32 cellular contexts compared by ENCODE assay signal in the genomic region with DNA sequence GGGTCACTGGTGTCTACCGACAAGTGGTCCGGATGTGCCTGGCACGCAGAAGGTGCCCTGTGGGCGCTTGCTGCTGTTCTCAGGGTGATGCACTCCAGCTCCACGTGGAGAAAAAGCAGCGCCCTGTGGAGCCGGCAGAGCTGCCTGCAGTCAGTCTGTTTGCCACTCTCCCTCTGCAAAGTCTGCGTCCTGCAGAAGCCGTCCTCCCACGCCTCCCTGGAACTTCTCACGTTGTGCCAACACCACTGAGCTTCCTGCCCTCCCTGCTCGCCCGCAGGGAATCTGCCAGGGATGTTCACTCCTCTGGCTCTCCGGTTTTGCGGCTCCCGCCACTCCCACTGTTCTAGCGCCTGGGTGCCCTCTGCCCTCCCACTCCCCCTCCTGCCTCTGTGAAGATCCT. TPM values are rescaled to one million over a fixed set of nuclear protein-coding genes. Genes with fewer than 3 reads are reported as not detected.
DNase-seq lines count a peak whose midpoint lies in the region; ATAC-seq and TF ChIP-seq lines count a peak whose summit lies in the region.
"Had no signal": no experiment of that assay in that cellular context is flagged by ENCODE, and none has a peak within 500 bp of the region (broad histone marks: within the 10 kb centered on the region; RNA-seq: fewer than 3 reads in every experiment).

No MANE protein-coding gene starts in this region.

- BruUV-seq in mammary epithelial cell (replicated peaks; lab: Mats Ljungman, UMichigan) (no TSS peak), Calu3 (replicated peaks; lab: Mats Ljungman, UMichigan) (no TSS peak)

- CTCF ChIA-PET in mammary epithelial cell (lab: Charles Lee; ENCODE audit: low non-redundant PET) (interaction anchor here (0.6 to 0.7 kb wide), 5 partner anchors 13 to 329 kb away, joined by 3 to 9 read pairs (median 4); no protein-coding TSS in a partner anchor), Calu3 (lab: Charles Lee) (interaction anchor here (1.0 kb wide), 1 partner anchor 12 kb away, joined by 3 read pairs; no protein-coding TSS in a partner anchor)

- H3K9ac ChIP-seq in mammary epithelial cell (ENCODE audit: insufficient read depth, low read length), result no peak overlapping the region

- dilution Hi-C loops in mammary epithelial cell (cut with HindIII; ENCODE audit: low sequenced_read_pairs), result no loop called here

- DNase-seq in right cardiac atrium (peak in 1 of 3 donors; percentile 54), heart right ventricle (no peak), mammary epithelial cell (peak; percentile 77), posterior cingulate gyrus (peak in 8 of 10 donors; percentile 63 to 95 (median 76)), Calu3 (no peak), natural killer cell (no peak), NCI-H748 (lab: John Stamatoyannopoulos, UW; ENCODE audit: unreplicated experiment) (no peak)
- no peak for DNase-seq in activated naive CD4-positive, alpha-beta T cell treated with anti-CD3 and anti-CD28 coated beads, Interleukin-2, amount 50 U/mL, for 16 hours
- DNase-seq: activated CD8-positive, alpha-beta memory T cell treated with anti-CD3 and anti-CD28 coated beads for 24 hours; activated T-cell treated with anti-CD3 and anti-CD28 coated beads, Interleukin-2, amount 50 U/mL, for 72 hours; cerebellar nuclear complex; DMS 273 treated with DMSO at 0.1 percent for 48 hours; effector CD8-positive, alpha-beta T cell; esophagus squamous epithelium; HFFc6; IMR-90; MM.1S; NCI-H1694; NCI-H2227 treated with DMSO at 0.1 percent for 48 hours; Peyer's patch; stimulated activated CD4-positive, alpha-beta T cell treated with anti-CD3 and anti-CD28 coated beads, Interleukin-2, amount 100 ng/mL, for 48 hours; T-helper 9 cell had no signal

- H3K27me3 Mint-ChIP-seq in Calu3 (ENCODE audit: unreplicated experiment) (peaks cover 12% of the 10 kb centered on the region), natural killer cell (ENCODE audit: low read depth in 2 of 2) (peaks cover 12 to 33% of the 10 kb centered on the region in 2 donors)

- H2AFZ ChIP-seq in mammary epithelial cell (ENCODE audit: low read depth, low read length), result peak overlapping the region; percentile 52

- H3K4me3 Mint-ChIP-seq in Calu3 (ENCODE audit: low read depth, unreplicated experiment) (no peak overlapping the region), natural killer cell (no peak overlapping the region)
- H3K4me3 Mint-ChIP-seq: activated naive CD4-positive, alpha-beta T cell treated with anti-CD3 and anti-CD28 coated beads, Interleukin-2, amount 10 ng/mL, durations not matched to agents 7 days and 5 days; activated T-cell treated with anti-CD3 and anti-CD28 coated beads, Interleukin-2, amount 50 U/mL, for 72 hours; HFFc6; natural killer cell treated with Interleukin-12 subunit alpha and Interleukin-12 subunit beta and Interleukin-15 and Interleukin-18, amount 100 ng/mL, for 72 hours; stimulated activated naive CD8-positive, alpha-beta T cell treated with anti-CD3 and anti-CD28 coated beads, Interleukin-15, Interleukin-2, amounts not matched to agents 100 ng/mL and 50 ng/mL, for 24 hours had no signal

- H3K36me3 ChIP-seq in heart right ventricle (no peaks in the 10 kb centered on the region), mammary epithelial cell (ENCODE audit: insufficient read depth, low read length) (no peaks in the 10 kb centered on the region)
- H3K36me3 ChIP-seq: esophagus squamous epithelium, Peyer's patch had no signal

- H3K9me3 Mint-ChIP-seq in Calu3 (ENCODE audit: low read depth, unreplicated experiment) (peaks cover 6% of the 10 kb centered on the region), natural killer cell (peaks cover 5 to 12% of the 10 kb centered on the region in 2 donors)

- no peaks in the 10 kb centered on the region for H4K20me1 ChIP-seq in mammary epithelial cell (ENCODE audit: insufficient read depth, low read length)

- no peak overlapping the region for H3K27ac ChIP-seq in right cardiac atrium (ENCODE audit: low read length)
- no peak overlapping the region for H3K27ac ChIP-seq in heart right ventricle
- peak overlapping the region; percentile 26 for H3K27ac ChIP-seq in mammary epithelial cell (ENCODE audit: insufficient read depth, low read depth, low read length)
- H3K27ac ChIP-seq: C4-2B, Peyer's patch, SK-N-MC had no signal

- peak overlapping the region; percentile 69 for H3K4me2 ChIP-seq in mammary epithelial cell (ENCODE audit: insufficient read depth, low read depth, low read length)
- H3K4me2 ChIP-seq: smooth muscle cell had no signal

- WGBS in right cardiac atrium, result 38% methylated on average over 17 of the region's 17 CpGs
- 58 to 64% methylated on average over 17 of the region's 17 CpGs for WGBS in heart right ventricle, 2 donors
- WGBS in mammary epithelial cell (ENCODE audit: low coverage, missing lambda C conversion rate), result 1% methylated on average over 12 of the region's 17 CpGs

- in situ Hi-C loops in mammary epithelial cell (cut with MboI; ENCODE audit: low sequenced_read_pairs in 2 of 2), result loop anchor here in 1 of 2 donors (25.0 kb wide), 1 partner anchor 254 kb away; a partner anchor contains a TSS

- H3K27ac Mint-ChIP-seq in Calu3 (ENCODE audit: unreplicated experiment) (no peak overlapping the region), natural killer cell (no peak overlapping the region)
- H3K27ac Mint-ChIP-seq: activated naive CD4-positive, alpha-beta T cell treated with anti-CD3 and anti-CD28 coated beads, Interleukin-2, amount 10 ng/mL, durations not matched to agents 7 days and 5 days; activated T-cell treated with anti-CD3 and anti-CD28 coated beads, Interleukin-2, amount 50 U/mL, for 72 hours; HFFc6; natural killer cell treated with Interleukin-12 subunit alpha and Interleukin-12 subunit beta and Interleukin-15 and Interleukin-18, amount 100 ng/mL, for 72 hours; stimulated activated naive CD8-positive, alpha-beta T cell treated with anti-CD3 and anti-CD28 coated beads, Interleukin-15, Interleukin-2, amounts not matched to agents 100 ng/mL and 50 ng/mL, for 24 hours had no signal

- TF ChIP-seq CTCF in heart right ventricle (IDR thresholded peaks at IDR 0.05) (no peak), mammary epithelial cell (conservative IDR thresholded peaks at IDR 0.05 in 1 of 2, IDR thresholded peaks at IDR 0.05 in 1 of 2; ENCODE audit: extremely low read depth in 1 of 2, insufficient read depth in 1 of 2, low read depth in 1 of 2, low read length in 2 of 2) (no peak), Calu3 (IDR thresholded peaks at IDR 0.05; ENCODE audit: unreplicated experiment) (no peak), natural killer cell (IDR thresholded peaks at IDR 0.05) (no peak)

- peaks cover 2% of the 10 kb centered on the region for H3K4me1 ChIP-seq in right cardiac atrium (ENCODE audit: control insufficient read depth, insufficient read depth, low read length)
- H3K4me1 ChIP-seq in heart right ventricle, result peaks cover 0 to 15% (median 6%) of the 10 kb centered on the region in 9 donors
- peaks cover 31% of the 10 kb centered on the region for H3K4me1 ChIP-seq in mammary epithelial cell (ENCODE audit: insufficient read depth, low read length)

- H3K79me2 ChIP-seq in mammary epithelial cell (ENCODE audit: insufficient read depth, low read length), result no peaks in the 10 kb centered on the region

- ATAC-seq in right cardiac atrium, result peak; percentile 6 to 36
- no peak for ATAC-seq in heart right ventricle
- ATAC-seq in natural killer cell, result no peak
- ATAC-seq: natural killer cell treated with Interleukin-12 subunit alpha and Interleukin-12 subunit beta and Interleukin-15 and Interleukin-18, amount 100 ng/mL, for 72 hours had no signal

- H3K4me3 ChIP-seq in right cardiac atrium (ENCODE audit: low read length) (no peak overlapping the region), heart right ventricle (no peak overlapping the region), mammary epithelial cell (replicated peaks in 1 of 3; ENCODE audit: insufficient read depth in 1 of 3, low read depth in 2 of 3, low read length in 3 of 3) (no peak overlapping the region)
- H3K4me3 ChIP-seq: esophagus squamous epithelium, Peyer's patch, SK-N-MC, smooth muscle cell had no signal

- H3K27me3 ChIP-seq in right cardiac atrium (ENCODE audit: control insufficient read depth, insufficient read depth) (no peaks in the 10 kb centered on the region), heart right ventricle (peaks cover 0 to 25% (median 10%) of the 10 kb centered on the region in 7 donors), mammary epithelial cell (ENCODE audit: insufficient read depth, low read length) (no peaks in the 10 kb centered on the region)
- H3K27me3 ChIP-seq: Peyer's patch had no signal

- H3K4me1 Mint-ChIP-seq in Calu3 (ENCODE audit: low read depth, unreplicated experiment) (no peaks in the 10 kb centered on the region), natural killer cell (peaks cover 0 to 6% of the 10 kb centered on the region in 2 donors)

- H3K9me3 ChIP-seq in right cardiac atrium (ENCODE audit: control insufficient read depth, low read length) (peaks cover 2% of the 10 kb centered on the region), heart right ventricle (peaks cover 0 to 20% (median under 1%) of the 10 kb centered on the region in 11 donors), mammary epithelial cell (replicated peaks; ENCODE audit: insufficient read depth, low read length) (peaks cover 5% of the 10 kb centered on the region)

- H3K36me3 Mint-ChIP-seq in Calu3 (ENCODE audit: insufficient read depth, unreplicated experiment), result no peaks in the 10 kb centered on the region
- peaks cover 15% of the 10 kb centered on the region for H3K36me3 Mint-ChIP-seq in natural killer cell

- intact Hi-C loops in right cardiac atrium (cut with DNase I), result no loop called here
- intact Hi-C loops in heart right ventricle (cut with DNase I), result no loop called here
- intact Hi-C loops in mammary epithelial cell (cut with micrococcal nuclease), result loop anchor here (2.0 kb wide), 1 partner anchor 29 kb away; no protein-coding TSS in a partner anchor
- intact Hi-C loops in posterior cingulate gyrus (cut with DNase I), result no loop called here
- intact Hi-C loops in Calu3 (cut with micrococcal nuclease; ENCODE audit: unreplicated experiment), result no loop called here
- intact Hi-C loops in natural killer cell (cut with micrococcal nuclease), result no loop called here

RNA-seq across cellular contexts. Expression of a gene that starts 19.8 kb away (rescaled TPM):
- total RNA-seq in right cardiac atrium, result 1 to 10 TPM; 4.7 to 6.3 (median 5.5) TPM
- 3.2 TPM for polyA plus RNA-seq in right cardiac atrium
- total RNA-seq in heart right ventricle, result 1 to 10 TPM in 8 of 10 donors, under 1 TPM in 2; 0.42 to 4.0 (median 1.9) TPM
- polyA plus RNA-seq in heart right ventricle, result under 1 TPM; 0.16 to 0.59 TPM
- 1 to 10 TPM in 1 of 2 donors, under 1 TPM in 1; 0.14 to 3.0 TPM for total RNA-seq in mammary epithelial cell
- not detected for polyA plus RNA-seq in mammary epithelial cell
- polyA minus RNA-seq in mammary epithelial cell, result not detected
- 0.33 and 0.37 TPM in 2 replicates for total RNA-seq in Calu3 (2022)
- total RNA-seq in natural killer cell, result 1 to 10 TPM; 2.5 to 3.6 (median 3.5) TPM
- total RNA-seq: HFFc6, IMR-90 had no signal
- polyA plus RNA-seq: IMR-90 had no signal

RNA-seq across cellular contexts. Expression of a gene that starts 20.3 kb away (rescaled TPM):
- total RNA-seq in right cardiac atrium (under 1 TPM in 1 of 4 donors, not detected in 3; 0.31 TPM), heart right ventricle (not detected), mammary epithelial cell (not detected), Calu3 (2022) (not detected in 2 replicates), natural killer cell (not detected)
- polyA plus RNA-seq in right cardiac atrium (0.02 TPM), heart right ventricle (not detected), mammary epithelial cell (not detected)
- not detected for polyA minus RNA-seq in mammary epithelial cell
- total RNA-seq: astrocyte, HFFc6, IMR-90, urinary bladder had no signal
- polyA plus RNA-seq: IMR-90, smooth muscle cell, urinary bladder had no signal

RNA-seq across cellular contexts. Expression of a gene that starts 26.9 kb away (rescaled TPM):
- total RNA-seq in right cardiac atrium (not detected), heart right ventricle (not detected), mammary epithelial cell (not detected), Calu3 (2022) (not detected in 2 replicates), natural killer cell (not detected)
- polyA plus RNA-seq in right cardiac atrium (not detected), heart right ventricle (not detected), mammary epithelial cell (0.05 TPM)
- not detected for polyA minus RNA-seq in mammary epithelial cell
- total RNA-seq: activated T-cell treated with anti-CD3 and anti-CD28 coated beads, Interleukin-2, amount 50 U/mL, for 72 hours; HFFc6; IMR-90; mesenteric fat pad; natural killer cell treated with Interleukin-12 subunit alpha and Interleukin-12 subunit beta and Interleukin-15 and Interleukin-18, amount 100 ng/mL, for 72 hours; posterior vena cava had no signal
- polyA plus RNA-seq: IMR-90 had no signal

RNA-seq across cellular contexts. Expression of a gene that starts 46.7 kb away (rescaled TPM):
- total RNA-seq in right cardiac atrium (not detected), heart right ventricle (1 to 10 TPM in 1 of 10 donors, not detected in 9; 1.1 TPM), mammary epithelial cell (not detected), Calu3 (2022) (not detected in 2 replicates), natural killer cell (not detected)
- polyA plus RNA-seq in right cardiac atrium (not detected), heart right ventricle (not detected), mammary epithelial cell (not detected)
- polyA minus RNA-seq in mammary epithelial cell, result not detected
- total RNA-seq: activated T-cell treated with anti-CD3 and anti-CD28 coated beads, Interleukin-2, amount 50 U/mL, for 72 hours; astrocyte; HFFc6; IMR-90; mesenteric fat pad; natural killer cell treated with Interleukin-12 subunit alpha and Interleukin-12 subunit beta and Interleukin-15 and Interleukin-18, amount 100 ng/mL, for 72 hours; posterior vena cava; smooth muscle cell; urinary bladder had no signal
- polyA plus RNA-seq: IMR-90, smooth muscle cell, urinary bladder had no signal

Comparison
In these comparisons a context has a peak if more than half of its experiments do, and no peak if none do; other contexts are left out.
1. ATAC-seq: peak in right cardiac atrium (2 of 2); none in heart right ventricle (0 of 8) and natural killer cell (0 of 3).
2. DNase-seq: peak in mammary epithelial cell (single experiment) and posterior cingulate gyrus (8 of 10); none in heart right ventricle (0 of 2), Calu3 (single experiment), natural killer cell (single experiment), NCI-H748 (single experiment) and activated naive CD4-positive, alpha-beta T cell treated with anti-CD3 and anti-CD28 coated beads, Interleukin-2, amount 50 U/mL, for 16 hours (single experiment).